ENCODE assay signal across 12 cellular contexts in genomic region chr13:99421758-99422555, GRCh38.
DNase-seq lines count a peak whose midpoint lies in the region; FAIRE-seq and TF ChIP-seq lines count a peak whose summit lies in the region.
"Had no signal": no experiment of that assay in that cellular context is flagged by ENCODE, and none has a peak within 500 bp of the region (broad histone marks: within the 10 kb centered on the region; RNA-seq: fewer than 3 reads in every experiment).

No MANE protein-coding gene starts in this region.

- H4K20me1 ChIP-seq in astrocyte (ENCODE audit: insufficient read depth, low read length): no peaks in the 10 kb centered on the region

- H3K9ac ChIP-seq in astrocyte (ENCODE audit: low read length): no peak overlapping the region

- no peaks in the 10 kb centered on the region for H3K79me2 ChIP-seq in astrocyte (ENCODE audit: insufficient read depth, low read length)

- H3K27me3 ChIP-seq in astrocyte (ENCODE audit: insufficient read depth, low read length) (peaks cover 12% of the 10 kb centered on the region), thymus (ENCODE audit: control insufficient read depth, insufficient read depth) (no peaks in the 10 kb centered on the region)

- no peak overlapping the region for H3K4me3 ChIP-seq in astrocyte (ENCODE audit: insufficient read depth, low read depth, low read length)
- H3K4me3 ChIP-seq in thymus (ENCODE audit: low read length): no peak overlapping the region
- H3K4me3 ChIP-seq: skin epidermis had no signal

- no peak for DNase-seq in activated naive CD4-positive, alpha-beta T cell (lab: John Stamatoyannopoulos, UW)
- DNase-seq in astrocyte (ENCODE audit: low read depth): no peak
- no peak for DNase-seq in AG20443 (ENCODE audit: low spot score)
- no peak for DNase-seq in NCI-H526 (lab: John Stamatoyannopoulos, UW)
- no peak for DNase-seq in germinal center (ENCODE audit: low spot score)
- DNase-seq: BE2C had no signal

- H3K27ac ChIP-seq in KOPT-K1 (ENCODE audit: low read depth, low read length, poor library complexity, severe bottlenecking): peak overlapping the region; percentile 35
- no peak overlapping the region for H3K27ac ChIP-seq in astrocyte (ENCODE audit: low read depth, low read length)
- peak overlapping the region; percentile 59 for H3K27ac ChIP-seq in thymus (ENCODE audit: low read depth)
- H3K27ac ChIP-seq: skin epidermis had no signal

- no peaks in the 10 kb centered on the region for H3K9me3 Mint-ChIP-seq in activated naive CD4-positive, alpha-beta T cell treated with anti-CD3 and anti-CD28 coated beads, Interleukin-2, amount 50 U/mL, for 24 hours
- peaks cover 2% of the 10 kb centered on the region for H3K9me3 Mint-ChIP-seq in astrocyte (ENCODE audit: unreplicated experiment)
- H3K9me3 Mint-ChIP-seq: nephron had no signal

- H3K27me3 Mint-ChIP-seq in activated naive CD4-positive, alpha-beta T cell treated with anti-CD3 and anti-CD28 coated beads, Interleukin-2, amount 50 U/mL, for 24 hours: no peaks in the 10 kb centered on the region
- H3K27me3 Mint-ChIP-seq in astrocyte (ENCODE audit: low read depth, unreplicated experiment): peaks cover 43% of the 10 kb centered on the region

- H3K9me3 ChIP-seq in KOPT-K1 (ENCODE audit: insufficient read depth, low read length, poor library complexity, severe bottlenecking): no peaks in the 10 kb centered on the region
- no peaks in the 10 kb centered on the region for H3K9me3 ChIP-seq in astrocyte (ENCODE audit: insufficient read depth, low read depth, low read length)
- H3K9me3 ChIP-seq in thymus (ENCODE audit: control insufficient read depth): no peaks in the 10 kb centered on the region
- H3K9me3 ChIP-seq: BE2C had no signal

- no peak for TF ChIP-seq CTCF in astrocyte (IDR thresholded peaks at IDR 0.05; ENCODE audit: insufficient read depth, low read depth, low read length)

- H3K36me3 ChIP-seq in KOPT-K1 (ENCODE audit: insufficient read depth, low read length) (no peaks in the 10 kb centered on the region), astrocyte (ENCODE audit: insufficient read depth, low read length) (no peaks in the 10 kb centered on the region), thymus (ENCODE audit: control insufficient read depth, insufficient read depth) (no peaks in the 10 kb centered on the region)
- H3K36me3 ChIP-seq: BE2C had no signal

- no peaks in the 10 kb centered on the region for H3K36me3 Mint-ChIP-seq in activated naive CD4-positive, alpha-beta T cell treated with anti-CD3 and anti-CD28 coated beads, Interleukin-2, amount 50 U/mL, for 24 hours
- H3K36me3 Mint-ChIP-seq in astrocyte (ENCODE audit: low read depth, unreplicated experiment): peaks cover 2% of the 10 kb centered on the region

- H3K27ac Mint-ChIP-seq in activated naive CD4-positive, alpha-beta T cell treated with anti-CD3 and anti-CD28 coated beads, Interleukin-2, amount 50 U/mL, for 24 hours: peak overlapping the region; percentile 90
- H3K27ac Mint-ChIP-seq in astrocyte (ENCODE audit: unreplicated experiment): peak overlapping the region; percentile 26
- H3K27ac Mint-ChIP-seq: nephron had no signal

- H3K4me2 ChIP-seq in astrocyte (ENCODE audit: low read length): no peak overlapping the region

- H2AFZ ChIP-seq in astrocyte (ENCODE audit: low read depth, low read length): no peak overlapping the region

- H3K4me1 Mint-ChIP-seq in activated naive CD4-positive, alpha-beta T cell treated with anti-CD3 and anti-CD28 coated beads, Interleukin-2, amount 50 U/mL, for 24 hours: peaks cover 85% of the 10 kb centered on the region
- H3K4me1 Mint-ChIP-seq in astrocyte (ENCODE audit: low read depth, unreplicated experiment): peaks cover 11% of the 10 kb centered on the region

- no peak for FAIRE-seq in astrocyte (lab: Jason Lieb, UNC)
- FAIRE-seq: HTR-8/SVneo had no signal

- 51% methylated on average over 8 of the region's 8 CpGs for WGBS in thymus

- H3K4me1 ChIP-seq in astrocyte (ENCODE audit: insufficient read depth, low read length) (peaks cover 8% of the 10 kb centered on the region), thymus (ENCODE audit: control insufficient read depth, insufficient read depth, low read length) (peaks cover 77% of the 10 kb centered on the region)
- H3K4me1 ChIP-seq: BE2C had no signal

- H3K4me3 Mint-ChIP-seq in activated naive CD4-positive, alpha-beta T cell treated with anti-CD3 and anti-CD28 coated beads, Interleukin-2, amount 50 U/mL, for 24 hours: peak overlapping the region; percentile 51
- no peak overlapping the region for H3K4me3 Mint-ChIP-seq in astrocyte (ENCODE audit: unreplicated experiment)
- H3K4me3 Mint-ChIP-seq: nephron had no signal
